In genomic region chr2:197498937-197499593, GRCh38 we compare ENCODE assay signal across 8 cellular contexts. TPM values are rescaled to one million over a fixed set of nuclear protein-coding genes. Genes with fewer than 3 reads are reported as not detected.
A peak's percentile ranks its signal among the peaks of the same experiment; 100 is the strongest.
DNase-seq lines count a peak whose midpoint lies in the region; ATAC-seq, FAIRE-seq and TF ChIP-seq lines count a peak whose summit lies in the region.

No MANE protein-coding gene starts in this region.

- H3K27ac Mint-ChIP-seq in HFFc6, result peak overlapping the region; percentile 93
- H3K27ac Mint-ChIP-seq in activated CD8-positive, alpha-beta T cell treated with anti-CD3 and anti-CD28 coated beads for 36 hours, result peak overlapping the region; percentile 99

- no peaks in the 10 kb centered on the region for H3K27me3 ChIP-seq in lung (ENCODE audit: control insufficient read depth, insufficient read depth)

- no peaks in the 10 kb centered on the region for H3K9me3 Mint-ChIP-seq in HFFc6
- H3K9me3 Mint-ChIP-seq in activated CD8-positive, alpha-beta T cell treated with anti-CD3 and anti-CD28 coated beads for 36 hours, result no peaks in the 10 kb centered on the region

- peak overlapping the region; percentile 96 for H3K4me3 ChIP-seq in lung

- no peak; the same call in 1 of the 2 replicates for TF ChIP-seq POLR2A in GM12892 (IDR thresholded peaks at IDR 0.05; ENCODE audit: low read depth, low read length)

- peaks cover 2 to 21% of the 10 kb centered on the region in 2 donors for H3K4me1 ChIP-seq in lung (ENCODE audit: control insufficient read depth in 2 of 2, insufficient read depth in 2 of 2, low read length in 2 of 2)

- peak overlapping the region; percentile 87 to 97 for H3K27ac ChIP-seq in lung (ENCODE audit: low read depth in 1 of 2, low read length in 1 of 2)

- no peak for ATAC-seq in activated CD8-positive, alpha-beta T cell treated with anti-CD3 and anti-CD28 coated beads for 36 hours
- ATAC-seq in lung (ENCODE audit: insufficient read depth, low FRiP score), result peak; percentile 21

- H3K36me3 ChIP-seq in lung (ENCODE audit: control insufficient read depth in 2 of 2, insufficient read depth in 2 of 2, low read length in 2 of 2), result peaks cover 7 to 21% of the 10 kb centered on the region in 2 donors

- 0% methylated on average over 46 of the region's 46 CpGs for WGBS in lung, 2 donors

- H3K4me3 Mint-ChIP-seq in HFFc6, result peak overlapping the region; percentile 95
- H3K4me3 Mint-ChIP-seq in activated CD8-positive, alpha-beta T cell treated with anti-CD3 and anti-CD28 coated beads for 36 hours, result peak overlapping the region; percentile 100

- intact Hi-C loops in activated CD8-positive, alpha-beta T cell treated with anti-CD3 and anti-CD28 coated beads for 36 hours (cut with micrococcal nuclease), result no loop called here

- H3K4me1 Mint-ChIP-seq in HFFc6 (ENCODE audit: low read depth), result peaks cover 52% of the 10 kb centered on the region
- peaks cover 48% of the 10 kb centered on the region for H3K4me1 Mint-ChIP-seq in activated CD8-positive, alpha-beta T cell treated with anti-CD3 and anti-CD28 coated beads for 36 hours (ENCODE audit: low read depth)

- H3K27me3 Mint-ChIP-seq in HFFc6 (ENCODE audit: insufficient read depth), result peaks cover 5% of the 10 kb centered on the region; the same call in 1 of the 2 replicates
- H3K27me3 Mint-ChIP-seq in activated CD8-positive, alpha-beta T cell treated with anti-CD3 and anti-CD28 coated beads for 36 hours, result no peaks in the 10 kb centered on the region

- H3K36me3 Mint-ChIP-seq in HFFc6 (ENCODE audit: low read depth), result peaks cover 60% of the 10 kb centered on the region
- H3K36me3 Mint-ChIP-seq in activated CD8-positive, alpha-beta T cell treated with anti-CD3 and anti-CD28 coated beads for 36 hours (ENCODE audit: low read depth), result peaks cover 89% of the 10 kb centered on the region

- POLR2A ChIA-PET in activated CD8-positive, alpha-beta T cell treated with anti-CD3 and anti-CD28 coated beads for 36 hours (lab: Charles Lee), result interaction anchor here (0.9 to 8.5 kb wide), 15 partner anchors 8 to 305 kb away, joined by 3 to 81 read pairs (median 8); partner anchors contain the start of genes MARS2, MOB4 and SF3B1

- no peak for TF ChIP-seq CTCF in HFFc6 (IDR thresholded peaks at IDR 0.05)
- TF ChIP-seq CTCF in activated CD8-positive, alpha-beta T cell treated with anti-CD3 and anti-CD28 coated beads for 36 hours (IDR thresholded peaks at IDR 0.05), result no peak
- no peak for TF ChIP-seq CTCF in lung (IDR thresholded peaks at IDR 0.05; ENCODE audit: control extremely low read depth, extremely low read depth)

- FAIRE-seq in GM12892 (lab: Jason Lieb, UNC), result peak; percentile 70

- DNase-seq in GM12892 (ENCODE audit: insufficient read length) (peak; percentile 37), HFFc6 (no peak), NCI-H128 (lab: John Stamatoyannopoulos, UW; ENCODE audit: unreplicated experiment) (peak; percentile 12), lung (ENCODE audit: low spot score) (peak; percentile 64), 8988T (no peak)
- DNase-seq in activated CD8-positive, alpha-beta T cell treated with anti-CD3 and anti-CD28 coated beads for 36 hours, result peak; percentile 76
- peak; percentile 34 for DNase-seq in effector CD4-positive, alpha-beta T cell
- DNase-seq in stimulated activated CD4-positive, alpha-beta T cell treated with anti-CD3 and anti-CD28 coated beads, TNF-alpha, amount 100 ng/mL, for 4 hours (ENCODE audit: low read depth in 3 of 3), result peak in 2 of 3 experiments; percentile 12 to 24

- H3K9me3 ChIP-seq in lung (ENCODE audit: control insufficient read depth in 2 of 2, insufficient read depth in 1 of 2, low read length in 1 of 2), result no peaks in the 10 kb centered on the region

- CTCF ChIA-PET in activated CD8-positive, alpha-beta T cell treated with anti-CD3 and anti-CD28 coated beads for 36 hours (lab: Charles Lee), result interaction anchor here (1.0 to 2.8 kb wide), 2 partner anchors 15 to 17 kb away, joined by 6 to 13 read pairs; partner anchors contain the start of gene MOB4

RNA-seq across cellular contexts. Expression of gene HSPD1, which starts 0.6 kb away (rescaled TPM):
- 524 TPM for polyA plus RNA-seq in GM12892 (2012; ENCODE audit: missing spikeins)
- 100 to 1,000 TPM; 267 to 399 (median 280) TPM for total RNA-seq in HFFc6 (2021; fragmentation: NEBNext Ultra II Directional; extraction: Animal tissue kit (Norgen Biotek cat#: 25700))
- total RNA-seq in activated CD8-positive, alpha-beta T cell treated with anti-CD3 and anti-CD28 coated beads for 36 hours, result 1,000 to 10,000 TPM; 1,034 to 1,051 TPM
- total RNA-seq in lung, result 100 to 1,000 TPM; 173 to 416 TPM
- 100 to 1,000 TPM; 154 to 204 TPM for polyA plus RNA-seq in lung

RNA-seq across cellular contexts. Expression of gene HSPE1, which starts 1.1 kb away (rescaled TPM):
- 483 TPM for polyA plus RNA-seq in GM12892 (2012; ENCODE audit: missing spikeins)
- total RNA-seq in HFFc6 (2021; fragmentation: NEBNext Ultra II Directional; extraction: Animal tissue kit (Norgen Biotek cat#: 25700)), result 100 to 1,000 TPM in 5 of 6 experiments, 10 to 100 TPM in 1; 96.3 to 149 (median 114) TPM
- 100 to 1,000 TPM; 345 to 356 TPM for total RNA-seq in activated CD8-positive, alpha-beta T cell treated with anti-CD3 and anti-CD28 coated beads for 36 hours
- total RNA-seq in lung, result 100 to 1,000 TPM in 1 of 2 donors, 10 to 100 TPM in 1; 64.6 to 154 TPM
- 100 to 1,000 TPM; 150 to 332 TPM for polyA plus RNA-seq in lung

RNA-seq across cellular contexts. Expression of gene MOB4, which starts 16.8 kb away (rescaled TPM):
- polyA plus RNA-seq in GM12892 (2012; ENCODE audit: missing spikeins), result 24.0 TPM
- total RNA-seq in HFFc6 (2021; fragmentation: NEBNext Ultra II Directional; extraction: Animal tissue kit (Norgen Biotek cat#: 25700)), result 10 to 100 TPM; 30.1 to 38.6 (median 34.4) TPM
- total RNA-seq in activated CD8-positive, alpha-beta T cell treated with anti-CD3 and anti-CD28 coated beads for 36 hours, result 10 to 100 TPM; 15.1 to 15.9 TPM
- total RNA-seq in lung, result 10 to 100 TPM; 18.9 to 48.1 TPM
- polyA plus RNA-seq in lung, result 10 to 100 TPM; 23.8 to 28.2 TPM

RNA-seq across cellular contexts. Expression of gene COQ10B, which starts 45.7 kb away (rescaled TPM):
- polyA plus RNA-seq in GM12892 (2012; ENCODE audit: missing spikeins), result 11.8 TPM
- total RNA-seq in HFFc6 (2021; fragmentation: NEBNext Ultra II Directional; extraction: Animal tissue kit (Norgen Biotek cat#: 25700)), result 10 to 100 TPM; 36.0 to 42.4 (median 39.4) TPM
- total RNA-seq in activated CD8-positive, alpha-beta T cell treated with anti-CD3 and anti-CD28 coated beads for 36 hours, result 10 to 100 TPM; 14.0 to 14.6 TPM
- 10 to 100 TPM; 18.3 to 26.8 TPM for total RNA-seq in lung
- polyA plus RNA-seq in lung, result 10 to 100 TPM; 13.3 to 23.5 TPM

Comparison
In these comparisons a context has a peak if more than half of its experiments do, and no peak if none do; other contexts are left out.
1. DNase-seq: peak in GM12892 (single experiment), NCI-H128 (single experiment), activated CD8-positive, alpha-beta T cell treated with anti-CD3 and anti-CD28 coated beads for 36 hours (single experiment), effector CD4-positive, alpha-beta T cell (single experiment), lung (single experiment) and stimulated activated CD4-positive, alpha-beta T cell treated with anti-CD3 and anti-CD28 coated beads, TNF-alpha, amount 100 ng/mL, for 4 hours (2 of 3); none in HFFc6 (single experiment) and 8988T (single experiment).